In genomic region chr7:130069179-130069977, GRCh38 we compare ENCODE assay signal across 8 cellular contexts. TPM values are rescaled to one million over a fixed set of nuclear protein-coding genes. Genes with fewer than 3 reads are reported as not detected.
DNase-seq lines count a peak whose midpoint lies in the region; ATAC-seq and TF ChIP-seq lines count a peak whose summit lies in the region.

No MANE protein-coding gene starts in this region.

- H3K79me2 ChIP-seq in PC-3 (ENCODE audit: low read length): peaks cover 37% of the 10 kb centered on the region

- H3K4me3 ChIP-seq in GM12875 (ENCODE audit: low read depth, low read length) (peak overlapping the region; percentile 58), PC-3 (ENCODE audit: low read length) (peak overlapping the region; percentile 89), prostate gland (peak overlapping the region; percentile 61 to 97)

- CTCF ChIA-PET in PC-3 (lab: Charles Lee): interaction anchor here (0.6 to 0.7 kb wide), 2 partner anchors 612 to 668 kb away, joined by 3 read pairs; no protein-coding TSS in a partner anchor

- H3K4me1 ChIP-seq in PC-3 (ENCODE audit: insufficient read depth, low read length) (peaks cover 10% of the 10 kb centered on the region), prostate gland (replicated peaks) (peaks cover 2% of the 10 kb centered on the region)

- no peak for TF ChIP-seq POLR2A in prostate gland (IDR thresholded peaks at IDR 0.05)

- H3K4me2 ChIP-seq in PC-3 (ENCODE audit: low read length): peak overlapping the region; percentile 99

- WGBS in prostate gland: 22% methylated on average over 7 of the region's 7 CpGs

- BruUV-seq in PC-3 (replicated peaks; lab: Mats Ljungman, UMichigan): TSS peak; percentile 98

- TF ChIP-seq CTCF in GM12875 (IDR thresholded peaks at IDR 0.05; ENCODE audit: borderline replicate concordance, insufficient read depth, low read depth, low read length) (no peak), PC-3 (conservative IDR thresholded peaks at IDR 0.05; ENCODE audit: low read depth, low read length) (no peak), prostate gland (IDR thresholded peaks at IDR 0.05) (no peak)

- H3K27ac ChIP-seq in PC-3 (ENCODE audit: low read length) (peak overlapping the region; percentile 33), epithelial cell of prostate (peak overlapping the region; percentile 75), prostate gland (peak overlapping the region; percentile 88 to 89)

- H3K9me3 ChIP-seq in PC-3 (ENCODE audit: low read length): no peaks in the 10 kb centered on the region
- no peaks in the 10 kb centered on the region for H3K9me3 ChIP-seq in prostate gland

- H3K27me3 ChIP-seq in PC-3 (ENCODE audit: low read length) (no peaks in the 10 kb centered on the region), prostate gland (replicated peaks; ENCODE audit: insufficient read depth) (no peaks in the 10 kb centered on the region)

- peak overlapping the region; percentile 79 for H3K9ac ChIP-seq in PC-3 (ENCODE audit: low read length)

- DNase-seq in PC-3 (no peak), epithelial cell of prostate (ENCODE audit: low read depth, low spot score) (no peak), prostate gland (ENCODE audit: low spot score) (no peak), UCSD-AML1 (lab: John Stamatoyannopoulos, UW; ENCODE audit: unreplicated experiment) (no peak), T-helper 9 cell (no peak), D341Med (ENCODE audit: low spot score) (no peak)

- ATAC-seq in PC-3: 0 out of 2 replicates have a peak, but pooled peaks have one; percentile 1
- no peak for ATAC-seq in GM21360 (IDR thresholded peaks at IDR 0.05; ENCODE audit: unreplicated experiment)

- POLR2A ChIA-PET in PC-3 (lab: Charles Lee; ENCODE audit: unreplicated experiment): interaction anchor here (0.6 to 0.9 kb wide), 4 partner anchors 103 to 673 kb away, joined by 3 to 10 read pairs (median 5); no protein-coding TSS in a partner anchor

- H3K9me2 ChIP-seq in PC-3 (replicated peaks; ENCODE audit: low read length): no peaks in the 10 kb centered on the region

- no peaks in the 10 kb centered on the region for H3F3A ChIP-seq in PC-3 (ENCODE audit: low read length, unreplicated experiment)

- peak overlapping the region; percentile 99 for H2AFZ ChIP-seq in PC-3 (ENCODE audit: low read length)

- H4K20me1 ChIP-seq in PC-3 (ENCODE audit: low read length): 0 out of 2 replicates have a peak, but pooled peaks cover 5% of the 10 kb centered on the region

- intact Hi-C loops in PC-3 (cut with micrococcal nuclease) (no loop called here), prostate gland (cut with DNase I) (no loop called here)

- no peaks in the 10 kb centered on the region; the same call in 1 of the 2 replicates for H3K36me3 ChIP-seq in PC-3 (ENCODE audit: low read depth, low read length)
- H3K36me3 ChIP-seq in prostate gland: no peaks in the 10 kb centered on the region

RNA-seq across cellular contexts. Expression of gene KLHDC10, which starts 1.0 kb away (rescaled TPM):
- total RNA-seq in PC-3 (2014; rRNA removed): 13.2 and 21.6 TPM in 2 replicates
- 10 to 100 TPM; 18.7 to 34.7 TPM for total RNA-seq in prostate gland

RNA-seq across cellular contexts. Expression of gene ZC3HC1, which starts 18.2 kb away (rescaled TPM):
- total RNA-seq in PC-3 (2014; rRNA removed): 12.8 and 17.9 TPM in 2 replicates
- total RNA-seq in prostate gland: 10 to 100 TPM; 11.8 to 24.4 TPM

Comparison
In these comparisons a context has a peak if more than half of its experiments do, and no peak if none do; other contexts are left out.
1. H3K27ac ChIP-seq: peak in every context shown above with its lines; median percentile 88 in prostate gland; 75 in epithelial cell of prostate; 33 in PC-3.